In the genomic region with DNA sequence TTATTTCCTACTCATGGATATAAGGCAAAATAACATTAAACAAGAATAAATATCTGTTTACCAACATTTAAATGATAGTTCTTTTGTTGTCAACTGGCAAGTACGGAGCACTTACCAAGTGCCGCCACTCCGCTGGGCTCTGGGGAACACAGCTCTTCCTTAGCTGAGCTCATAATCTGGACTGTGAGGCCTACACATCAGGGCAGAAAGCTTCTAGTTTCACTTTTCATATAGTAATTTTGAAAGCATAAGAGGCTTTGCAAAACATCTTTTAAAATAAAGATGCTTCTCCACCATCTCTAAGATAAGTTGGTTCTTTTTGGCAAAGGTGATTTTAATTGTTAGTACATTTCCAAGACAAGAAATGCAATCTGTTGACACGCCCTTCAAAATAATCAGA, we compare ENCODE assay signal across 8 cellular contexts.
A peak's percentile ranks its signal among the peaks of the same experiment; 100 is the strongest.
DNase-seq lines count a peak whose midpoint lies in the region; ATAC-seq, FAIRE-seq and TF ChIP-seq lines count a peak whose summit lies in the region.

No MANE protein-coding gene starts in this region.

- H3K4me3 ChIP-seq in esophagus (ENCODE audit: low read depth in 1 of 2, low read length in 2 of 2) (no peak overlapping the region), pancreas (no peak overlapping the region)

- no peaks in the 10 kb centered on the region for H3K27me3 ChIP-seq in esophagus (ENCODE audit: control insufficient read depth in 1 of 2, insufficient read depth in 2 of 2, low read length in 2 of 2)
- H3K27me3 ChIP-seq in pancreas, result no peaks in the 10 kb centered on the region

- intact Hi-C loops in activated CD4-positive, alpha-beta T cell treated with anti-CD3 and anti-CD28 coated beads, Interleukin-2, amount 10 ng/mL, durations not matched to agents 24 days and 14 days (cut with micrococcal nuclease), result loop anchor here (1.0 to 2.0 kb wide), 8 partner anchors 27 to 218 kb away; no protein-coding TSS in a partner anchor
- intact Hi-C loops in pancreas (cut with DNase I), result no loop called here

- FAIRE-seq in pancreas (lab: Jason Lieb, UNC), result no peak

- H3K9me3 ChIP-seq in esophagus (ENCODE audit: control insufficient read depth in 2 of 2, insufficient read depth in 1 of 2, low read depth in 1 of 2, low read length in 1 of 2) (no peaks in the 10 kb centered on the region), pancreas (no peaks in the 10 kb centered on the region)

- DNase-seq in A172 (ENCODE audit: low spot score) (peak; percentile 10), pancreas (peak in 1 of 6 donors; percentile 55), DMS153 (lab: John Stamatoyannopoulos, UW) (no peak), amniotic stem cell (lab: John Stamatoyannopoulos, UW) (no peak)
- peak; percentile 84 for DNase-seq in activated CD4-positive, alpha-beta T cell treated with anti-CD3 and anti-CD28 coated beads, Interleukin-2, amount 10 ng/mL, durations not matched to agents 24 days and 14 days

- H3K4me3 Mint-ChIP-seq in activated CD4-positive, alpha-beta T cell treated with anti-CD3 and anti-CD28 coated beads, Interleukin-2, amount 10 ng/mL, durations not matched to agents 24 days and 14 days, result peak overlapping the region; percentile 82

- ATAC-seq in GM19023 (IDR thresholded peaks at IDR 0.05; ENCODE audit: unreplicated experiment) (peak; percentile 52), HG03175 (IDR thresholded peaks at IDR 0.05; ENCODE audit: unreplicated experiment) (peak; percentile 52), pancreas (peak in 3 of 4 donors; percentile 71 to 85 (median 80))

- 28 to 39% methylated on average over 4 of the region's 4 CpGs for WGBS in esophagus, 2 donors
- 78 to 81% methylated on average over 4 of the region's 4 CpGs for WGBS in pancreas, 2 donors

- no peak for TF ChIP-seq CTCF in pancreas (IDR thresholded peaks at IDR 0.05)

- H3K9me3 Mint-ChIP-seq in activated CD4-positive, alpha-beta T cell treated with anti-CD3 and anti-CD28 coated beads, Interleukin-2, amount 10 ng/mL, durations not matched to agents 24 days and 14 days, result no peaks in the 10 kb centered on the region

- no peaks in the 10 kb centered on the region for H3K4me1 ChIP-seq in esophagus (ENCODE audit: control insufficient read depth in 2 of 2, insufficient read depth in 2 of 2, low read length in 1 of 2)
- no peaks in the 10 kb centered on the region for H3K4me1 ChIP-seq in pancreas

- peaks cover 38% of the 10 kb centered on the region for H3K4me1 Mint-ChIP-seq in activated CD4-positive, alpha-beta T cell treated with anti-CD3 and anti-CD28 coated beads, Interleukin-2, amount 10 ng/mL, durations not matched to agents 24 days and 14 days

- H3K27me3 Mint-ChIP-seq in activated CD4-positive, alpha-beta T cell treated with anti-CD3 and anti-CD28 coated beads, Interleukin-2, amount 10 ng/mL, durations not matched to agents 24 days and 14 days, result no peaks in the 10 kb centered on the region

- H3K36me3 ChIP-seq in esophagus (ENCODE audit: control insufficient read depth in 2 of 2, insufficient read depth in 2 of 2, low read length in 1 of 2) (no peaks in the 10 kb centered on the region), pancreas (no peaks in the 10 kb centered on the region)

- H3K27ac ChIP-seq in esophagus (ENCODE audit: low read depth in 2 of 2, low read length in 1 of 2), result peak overlapping the region; percentile 74 to 75
- peak overlapping the region in 2 of 4 donors; percentile 49 to 58 for H3K27ac ChIP-seq in pancreas

- peak overlapping the region; percentile 96 for H3K27ac Mint-ChIP-seq in activated CD4-positive, alpha-beta T cell treated with anti-CD3 and anti-CD28 coated beads, Interleukin-2, amount 10 ng/mL, durations not matched to agents 24 days and 14 days

- H3K36me3 Mint-ChIP-seq in activated CD4-positive, alpha-beta T cell treated with anti-CD3 and anti-CD28 coated beads, Interleukin-2, amount 10 ng/mL, durations not matched to agents 24 days and 14 days (ENCODE audit: low read depth), result no peaks in the 10 kb centered on the region

Comparison
In these comparisons a context has a peak if more than half of its experiments do, and no peak if none do; other contexts are left out.
1. DNase-seq: peak in A172 (single experiment) and activated CD4-positive, alpha-beta T cell treated with anti-CD3 and anti-CD28 coated beads, Interleukin-2, amount 10 ng/mL, durations not matched to agents 24 days and 14 days (single experiment); none in DMS153 (single experiment) and amniotic stem cell (single experiment).
2. Peak in every context shown above with its lines, with median percentiles within 50 percentile points of each other: ATAC-seq.